ENCODE assay signal across 18 cellular contexts in genomic region chr6:138310294-138310693, GRCh38.
DNase-seq lines count a peak whose midpoint lies in the region; ATAC-seq, FAIRE-seq and TF ChIP-seq lines count a peak whose summit lies in the region.
"Had no signal": no experiment of that assay in that cellular context is flagged by ENCODE, and none has a peak within 500 bp of the region (broad histone marks: within the 10 kb centered on the region; RNA-seq: fewer than 3 reads in every experiment).

No MANE protein-coding gene starts in this region.

- no peak for FAIRE-seq in HepG2 (lab: Jason Lieb, UNC)
- FAIRE-seq: endometrium, frontal cortex had no signal

- CTCF ChIA-PET in HepG2 (lab: Yijun Ruan, JAX; ENCODE audit: low intra/inter-chr PET ratio, low total read pairs): no interaction called here
- CTCF ChIA-PET in activated CD8-positive, alpha-beta T cell treated with anti-CD3 and anti-CD28 coated beads for 36 hours (lab: Charles Lee): no interaction called here

- TF ChIP-seq POLR2A in right lobe of liver (IDR thresholded peaks at IDR 0.05) (no peak), HepG2 (IDR thresholded peaks at IDR 0.05; ENCODE audit: insufficient read depth in 1 of 2, low read depth in 2 of 2, low read length in 2 of 2) (no peak)

- 21% methylated on average over 3 of the region's 3 CpGs for WGBS in right lobe of liver (ENCODE audit: insufficient coverage, low coverage, low lambda C conversion rate, missing lambda C conversion rate)
- 42% methylated on average over 3 of the region's 3 CpGs for WGBS in HepG2 (ENCODE audit: low lambda C conversion rate)

- H2AFZ ChIP-seq in HepG2 (ENCODE audit: low read length): no peak overlapping the region

- no peaks in the 10 kb centered on the region for H3K9me3 Mint-ChIP-seq in effector memory CD8-positive, alpha-beta T cell
- H3K9me3 Mint-ChIP-seq in activated CD8-positive, alpha-beta T cell treated with anti-CD3 and anti-CD28 coated beads for 36 hours: no peaks in the 10 kb centered on the region
- H3K9me3 Mint-ChIP-seq: CD4-positive, alpha-beta T cell had no signal

- no peaks in the 10 kb centered on the region for H3K36me3 Mint-ChIP-seq in effector memory CD8-positive, alpha-beta T cell (ENCODE audit: insufficient read depth)
- H3K36me3 Mint-ChIP-seq in activated CD8-positive, alpha-beta T cell treated with anti-CD3 and anti-CD28 coated beads for 36 hours (ENCODE audit: low read depth): no peaks in the 10 kb centered on the region

- H3K9me3 ChIP-seq in right lobe of liver (no peaks in the 10 kb centered on the region), HepG2 (ENCODE audit: low read length) (no peaks in the 10 kb centered on the region), upper lobe of right lung (no peaks in the 10 kb centered on the region)
- H3K9me3 ChIP-seq: HAP-1, left ventricle myocardium inferior had no signal

- H3K4me3 ChIP-seq in right lobe of liver (no peak overlapping the region), HepG2 (replicated peaks in 1 of 3; ENCODE audit: insufficient read depth in 1 of 3, low read depth in 2 of 3, low read length in 3 of 3) (no peak overlapping the region), cardiac fibroblast (replicated peaks in 1 of 2; ENCODE audit: low read depth in 2 of 2, low read length in 2 of 2) (no peak overlapping the region), upper lobe of right lung (no peak overlapping the region)
- H3K4me3 ChIP-seq: HAP-1, left ventricle myocardium inferior had no signal

- H3K27me3 ChIP-seq in right lobe of liver (no peaks in the 10 kb centered on the region), HepG2 (ENCODE audit: control insufficient read depth in 1 of 2, insufficient read depth in 2 of 2, low read length in 2 of 2) (no peaks in the 10 kb centered on the region; a peak in 1 of 5 replicates), upper lobe of right lung (no peaks in the 10 kb centered on the region)

- TF ChIP-seq EP300 in HepG2 (IDR thresholded peaks at IDR 0.05; ENCODE audit: low read depth in 2 of 2, low read length in 2 of 2) (no peak), HepG2 (CRISPR knock-in tag; IDR thresholded peaks at IDR 0.05; ENCODE audit: borderline replicate concordance) (no peak)

- in situ Hi-C loops in HepG2 (cut with HindIII; ENCODE audit: extremely low pct_ligation_motif_present, low pct_unique_long_range_greater_than_20kb): no loop called here

- H3K36me3 ChIP-seq in right lobe of liver (no peaks in the 10 kb centered on the region), HepG2 (replicated peaks in 1 of 2; ENCODE audit: control insufficient read depth in 1 of 2, insufficient read depth in 2 of 2, low read length in 2 of 2) (no peaks in the 10 kb centered on the region), upper lobe of right lung (peaks cover 11% of the 10 kb centered on the region)
- H3K36me3 ChIP-seq: HAP-1, left ventricle myocardium inferior had no signal

- H3K79me2 ChIP-seq in HepG2 (ENCODE audit: insufficient read depth, low read length): no peaks in the 10 kb centered on the region

- TF ChIP-seq CTCF in right lobe of liver (IDR thresholded peaks at IDR 0.05): no peak
- TF ChIP-seq CTCF in HepG2 (CRISPR knock-in tag; IDR thresholded peaks at IDR 0.05): no peak
- no peak for TF ChIP-seq CTCF in cardiac fibroblast (IDR thresholded peaks at IDR 0.05; ENCODE audit: low read depth, low read length)
- TF ChIP-seq CTCF in upper lobe of right lung (IDR thresholded peaks at IDR 0.05): no peak
- no peak for TF ChIP-seq CTCF in activated CD8-positive, alpha-beta T cell treated with anti-CD3 and anti-CD28 coated beads for 36 hours (IDR thresholded peaks at IDR 0.05)

- no peak overlapping the region for H3K27ac Mint-ChIP-seq in effector memory CD8-positive, alpha-beta T cell
- H3K27ac Mint-ChIP-seq in activated CD8-positive, alpha-beta T cell treated with anti-CD3 and anti-CD28 coated beads for 36 hours: no peak overlapping the region
- H3K27ac Mint-ChIP-seq: CD4-positive, alpha-beta T cell had no signal

- BruUV-seq in HepG2 (replicated peaks; lab: Mats Ljungman, UMichigan): no TSS peak

- DNase-seq in right lobe of liver: no peak
- no peak for DNase-seq in HepG2 (ENCODE audit: low spot score)
- peak; percentile 77 for DNase-seq in NCI-H345 (lab: John Stamatoyannopoulos, UW)
- peak; percentile 14 to 23 for DNase-seq in cardiac fibroblast (ENCODE audit: low read depth in 2 of 2)
- no peak for DNase-seq in upper lobe of right lung
- DNase-seq in effector memory CD8-positive, alpha-beta T cell: no peak
- DNase-seq in HuH-7.5 (ENCODE audit: low spot score): no peak
- no peak for DNase-seq in activated CD8-positive, alpha-beta T cell treated with anti-CD3 and anti-CD28 coated beads for 36 hours
- DNase-seq: activated CD8-positive, alpha-beta memory T cell treated with anti-CD3 and anti-CD28 coated beads, Interleukin-2, amount 50 U/mL, for 4 hours; activated gamma-delta T cell; amygdala; CD4-positive, alpha-beta T cell; left ventricle myocardium inferior; NCI-H226; stimulated activated CD4-positive, alpha-beta T cell treated with anti-CD3 and anti-CD28 coated beads, Interleukin-2, amount 100 ng/mL, for 48 hours had no signal

- H3K9ac ChIP-seq in HepG2 (ENCODE audit: insufficient read depth, low read depth, low read length): no peak overlapping the region

- no peaks in the 10 kb centered on the region for H4K20me1 ChIP-seq in HepG2 (ENCODE audit: insufficient read depth, low read length)

- H3K27me3 Mint-ChIP-seq in effector memory CD8-positive, alpha-beta T cell: peaks cover 5 to 39% of the 10 kb centered on the region in 2 donors
- no peaks in the 10 kb centered on the region for H3K27me3 Mint-ChIP-seq in activated CD8-positive, alpha-beta T cell treated with anti-CD3 and anti-CD28 coated beads for 36 hours
- H3K27me3 Mint-ChIP-seq: CD4-positive, alpha-beta T cell had no signal

- POLR2A ChIA-PET in HepG2 (lab: Yijun Ruan, JAX): no interaction called here
- POLR2A ChIA-PET in activated CD8-positive, alpha-beta T cell treated with anti-CD3 and anti-CD28 coated beads for 36 hours (lab: Charles Lee): no interaction called here

- H3K4me1 ChIP-seq in right lobe of liver (no peaks in the 10 kb centered on the region), HepG2 (ENCODE audit: insufficient read depth, low read length) (no peaks in the 10 kb centered on the region), upper lobe of right lung (no peaks in the 10 kb centered on the region)
- H3K4me1 ChIP-seq: HAP-1 had no signal

- no peaks in the 10 kb centered on the region for H3K4me1 Mint-ChIP-seq in effector memory CD8-positive, alpha-beta T cell (ENCODE audit: low read depth in 2 of 2)
- no peaks in the 10 kb centered on the region for H3K4me1 Mint-ChIP-seq in activated CD8-positive, alpha-beta T cell treated with anti-CD3 and anti-CD28 coated beads for 36 hours (ENCODE audit: low read depth)

- ATAC-seq in right lobe of liver (peak; percentile 47 to 68 (median 61)), HepG2 (no peak), upper lobe of right lung (peak; percentile 42)
- ATAC-seq in effector memory CD8-positive, alpha-beta T cell (replicated peaks): no peak
- ATAC-seq in activated CD8-positive, alpha-beta T cell treated with anti-CD3 and anti-CD28 coated beads for 36 hours: no peak

- intact Hi-C loops in right lobe of liver (cut with DNase I) (no loop called here), HepG2 (cut with micrococcal nuclease; ENCODE audit: unreplicated experiment) (no loop called here), upper lobe of right lung (cut with DNase I) (no loop called here)
- intact Hi-C loops in activated CD8-positive, alpha-beta T cell treated with anti-CD3 and anti-CD28 coated beads for 36 hours (cut with micrococcal nuclease): no loop called here

- TF ChIP-seq RAD21 in HepG2 (CRISPR knock-in tag; IDR thresholded peaks at IDR 0.05): no peak

- no peak overlapping the region for H3K27ac ChIP-seq in right lobe of liver
- H3K27ac ChIP-seq in HepG2 (ENCODE audit: extremely low read length, insufficient read depth, low read length): no peak overlapping the region
- H3K27ac ChIP-seq in upper lobe of right lung: no peak overlapping the region
- H3K27ac ChIP-seq: left ventricle myocardium inferior had no signal

- no peak overlapping the region for H3K4me3 Mint-ChIP-seq in effector memory CD8-positive, alpha-beta T cell
- no peak overlapping the region for H3K4me3 Mint-ChIP-seq in activated CD8-positive, alpha-beta T cell treated with anti-CD3 and anti-CD28 coated beads for 36 hours
- H3K4me3 Mint-ChIP-seq: CD4-positive, alpha-beta T cell had no signal

- H3K4me2 ChIP-seq in HepG2 (ENCODE audit: low read depth, low read length): no peak overlapping the region

TF ChIP-seq in HepG2, 621 proteins besides CTCF, POLR2A, EP300 and RAD21:
- TF ChIP-seq BCL6 (CRISPR knock-in tag; IDR thresholded peaks at IDR 0.05) (no peak), FOXJ3 (CRISPR knock-in tag; IDR thresholded peaks at IDR 0.05; ENCODE audit: borderline replicate concordance) (no peak), CBX1 (IDR thresholded peaks at IDR 0.05; ENCODE audit: low read depth) (no peak), XBP1 (CRISPR knock-in tag; IDR thresholded peaks at IDR 0.05) (no peak), ZNF7 (CRISPR knock-in tag; IDR thresholded peaks at IDR 0.05) (no peak), NBN (conservative IDR thresholded peaks at IDR 0.05) (no peak), ZNF124 (CRISPR knock-in tag; IDR thresholded peaks at IDR 0.05) (no peak)
TF ChIP-seq in HepG2: peak in this region for 0.

Comparison
In these comparisons a context has a peak if more than half of its experiments do, and no peak if none do; other contexts are left out.
1. ATAC-seq: peak in right lobe of liver (4 of 4) and upper lobe of right lung (single experiment); none in HepG2 (single experiment), effector memory CD8-positive, alpha-beta T cell (single experiment) and activated CD8-positive, alpha-beta T cell treated with anti-CD3 and anti-CD28 coated beads for 36 hours (single experiment).
2. DNase-seq: peak in NCI-H345 (single experiment) and cardiac fibroblast (2 of 2); none in right lobe of liver (0 of 3), HepG2 (single experiment), upper lobe of right lung (single experiment), effector memory CD8-positive, alpha-beta T cell (0 of 3), HuH-7.5 (single experiment) and activated CD8-positive, alpha-beta T cell treated with anti-CD3 and anti-CD28 coated beads for 36 hours (single experiment).